1 cellular context compared by ENCODE assay signal in genomic region chr2:179574061-179574519, GRCh38.
TF ChIP-seq lines count a peak whose summit lies in the region.

No MANE protein-coding gene starts in this region.

TF ChIP-seq in HepG2, 621 proteins besides CTCF, POLR2A, EP300 and RAD21 (continued from another document and continues in another):
- TF ChIP-seq ZNF280B (CRISPR knock-in tag; IDR thresholded peaks at IDR 0.05; ENCODE audit: borderline replicate concordance) (no peak), HMG20A (CRISPR knock-in tag; IDR thresholded peaks at IDR 0.05; ENCODE audit: borderline replicate concordance) (peak; percentile 76; the same call in 1 of the 2 replicates), ARID3A (IDR thresholded peaks at IDR 0.05; ENCODE audit: low read depth, low read length) (peak; percentile 87), ZNF678 (CRISPR knock-in tag; IDR thresholded peaks at IDR 0.05) (no peak), IRX3 (CRISPR knock-in tag; IDR thresholded peaks at IDR 0.05; ENCODE audit: borderline replicate concordance, low read depth) (no peak), AFF4 (CRISPR knock-in tag; IDR thresholded peaks at IDR 0.05) (no peak), ATM (IDR thresholded peaks at IDR 0.05; ENCODE audit: borderline replicate concordance) (no peak), HES4 (CRISPR knock-in tag; IDR thresholded peaks at IDR 0.05; ENCODE audit: borderline replicate concordance) (no peak), CAMTA2 (CRISPR knock-in tag; IDR thresholded peaks at IDR 0.05; ENCODE audit: borderline replicate concordance) (no peak), NR3C1 (CRISPR knock-in tag; IDR thresholded peaks at IDR 0.05) (no peak), PITX1 (CRISPR knock-in tag; IDR thresholded peaks at IDR 0.05) (no peak), ZC3H13 (CRISPR knock-in tag; IDR thresholded peaks at IDR 0.05) (no peak), PHF20 (CRISPR knock-in tag; IDR thresholded peaks at IDR 0.05) (no peak), TBL1XR1 (IDR thresholded peaks at IDR 0.05; ENCODE audit: borderline replicate concordance, low read length, partially characterized antibody) (no peak), KDM6A (CRISPR knock-in tag; IDR thresholded peaks at IDR 0.05; ENCODE audit: low read depth) (peak; percentile 43; the same call in 1 of the 2 replicates), ZBTB42 (CRISPR knock-in tag; IDR thresholded peaks at IDR 0.05) (no peak), SIN3B (IDR thresholded peaks at IDR 0.05; ENCODE audit: low read length) (no peak; the same call in 1 of the 2 replicates), GATAD1 (CRISPR knock-in tag; IDR thresholded peaks at IDR 0.05) (no peak), ZNF337 (CRISPR knock-in tag; IDR thresholded peaks at IDR 0.05; ENCODE audit: borderline replicate concordance, low read depth) (no peak), ZNF275 (CRISPR knock-in tag; IDR thresholded peaks at IDR 0.05; ENCODE audit: borderline replicate concordance) (no peak), TOE1 (CRISPR knock-in tag; IDR thresholded peaks at IDR 0.05) (no peak), ZNF652 (CRISPR knock-in tag; IDR thresholded peaks at IDR 0.05; ENCODE audit: borderline replicate concordance, low read depth) (peak; percentile 41; the same call in 1 of the 2 replicates), ZNF180 (CRISPR knock-in tag; IDR thresholded peaks at IDR 0.05; ENCODE audit: borderline replicate concordance, low read depth) (no peak), ZBTB7B (CRISPR knock-in tag; IDR thresholded peaks at IDR 0.05) (0 out of 2 replicates have a peak, but pooled peaks have one; percentile 27), ZNF557 (CRISPR knock-in tag; IDR thresholded peaks at IDR 0.05) (no peak), ZBTB43 (CRISPR knock-in tag; conservative IDR thresholded peaks at IDR 0.05) (no peak), CREM (IDR thresholded peaks at IDR 0.05) (peak; percentile 53; the same call in 1 of the 2 replicates), CREM (CRISPR knock-in tag; IDR thresholded peaks at IDR 0.05) (no peak), GLI4 (CRISPR knock-in tag; IDR thresholded peaks at IDR 0.05; ENCODE audit: borderline replicate concordance) (no peak), HNF4A (CRISPR knock-in tag; IDR thresholded peaks at IDR 0.05) (peak; percentile 89), SNAI1 (CRISPR knock-in tag; IDR thresholded peaks at IDR 0.05; ENCODE audit: borderline replicate concordance) (no peak), SMYD3 (CRISPR knock-in tag; IDR thresholded peaks at IDR 0.05) (no peak)
- TF ChIP-seq, protein P1, sequence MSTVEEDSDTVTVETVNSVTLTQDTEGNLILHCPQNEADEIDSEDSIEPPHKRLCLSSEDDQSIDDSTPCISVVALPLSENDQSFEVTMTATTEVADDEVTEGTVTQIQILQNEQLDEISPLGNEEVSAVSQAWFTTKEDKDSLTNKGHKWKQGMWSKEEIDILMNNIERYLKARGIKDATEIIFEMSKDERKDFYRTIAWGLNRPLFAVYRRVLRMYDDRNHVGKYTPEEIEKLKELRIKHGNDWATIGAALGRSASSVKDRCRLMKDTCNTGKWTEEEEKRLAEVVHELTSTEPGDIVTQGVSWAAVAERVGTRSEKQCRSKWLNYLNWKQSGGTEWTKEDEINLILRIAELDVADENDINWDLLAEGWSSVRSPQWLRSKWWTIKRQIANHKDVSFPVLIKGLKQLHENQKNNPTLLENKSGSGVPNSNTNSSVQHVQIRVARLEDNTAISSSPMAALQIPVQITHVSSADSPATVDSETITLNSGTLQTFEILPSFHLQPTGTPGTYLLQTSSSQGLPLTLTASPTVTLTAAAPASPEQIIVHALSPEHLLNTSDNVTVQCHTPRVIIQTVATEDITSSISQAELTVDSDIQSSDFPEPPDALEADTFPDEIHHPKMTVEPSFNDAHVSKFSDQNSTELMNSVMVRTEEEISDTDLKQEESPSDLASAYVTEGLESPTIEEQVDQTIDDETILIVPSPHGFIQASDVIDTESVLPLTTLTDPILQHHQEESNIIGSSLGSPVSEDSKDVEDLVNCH (CRISPR knock-in tag; IDR thresholded peaks at IDR 0.05), result no peak
- TF ChIP-seq, protein P2, sequence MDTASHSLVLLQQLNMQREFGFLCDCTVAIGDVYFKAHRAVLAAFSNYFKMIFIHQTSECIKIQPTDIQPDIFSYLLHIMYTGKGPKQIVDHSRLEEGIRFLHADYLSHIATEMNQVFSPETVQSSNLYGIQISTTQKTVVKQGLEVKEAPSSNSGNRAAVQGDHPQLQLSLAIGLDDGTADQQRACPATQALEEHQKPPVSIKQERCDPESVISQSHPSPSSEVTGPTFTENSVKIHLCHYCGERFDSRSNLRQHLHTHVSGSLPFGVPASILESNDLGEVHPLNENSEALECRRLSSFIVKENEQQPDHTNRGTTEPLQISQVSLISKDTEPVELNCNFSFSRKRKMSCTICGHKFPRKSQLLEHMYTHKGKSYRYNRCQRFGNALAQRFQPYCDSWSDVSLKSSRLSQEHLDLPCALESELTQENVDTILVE (CRISPR knock-in tag; IDR thresholded peaks at IDR 0.05), result peak; percentile 49; the same call in 1 of the 2 replicates
- TF ChIP-seq, protein P3, sequence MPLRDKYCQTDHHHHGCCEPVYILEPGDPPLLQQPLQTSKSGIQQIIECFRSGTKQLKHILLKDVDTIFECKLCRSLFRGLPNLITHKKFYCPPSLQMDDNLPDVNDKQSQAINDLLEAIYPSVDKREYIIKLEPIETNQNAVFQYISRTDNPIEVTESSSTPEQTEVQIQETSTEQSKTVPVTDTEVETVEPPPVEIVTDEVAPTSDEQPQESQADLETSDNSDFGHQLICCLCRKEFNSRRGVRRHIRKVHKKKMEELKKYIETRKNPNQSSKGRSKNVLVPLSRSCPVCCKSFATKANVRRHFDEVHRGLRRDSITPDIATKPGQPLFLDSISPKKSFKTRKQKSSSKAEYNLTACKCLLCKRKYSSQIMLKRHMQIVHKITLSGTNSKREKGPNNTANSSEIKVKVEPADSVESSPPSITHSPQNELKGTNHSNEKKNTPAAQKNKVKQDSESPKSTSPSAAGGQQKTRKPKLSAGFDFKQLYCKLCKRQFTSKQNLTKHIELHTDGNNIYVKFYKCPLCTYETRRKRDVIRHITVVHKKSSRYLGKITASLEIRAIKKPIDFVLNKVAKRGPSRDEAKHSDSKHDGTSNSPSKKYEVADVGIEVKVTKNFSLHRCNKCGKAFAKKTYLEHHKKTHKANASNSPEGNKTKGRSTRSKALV (CRISPR knock-in tag; IDR thresholded peaks at IDR 0.05), result 0 out of 2 replicates have a peak, but pooled peaks have one; percentile 32
- TF ChIP-seq, protein P4, sequence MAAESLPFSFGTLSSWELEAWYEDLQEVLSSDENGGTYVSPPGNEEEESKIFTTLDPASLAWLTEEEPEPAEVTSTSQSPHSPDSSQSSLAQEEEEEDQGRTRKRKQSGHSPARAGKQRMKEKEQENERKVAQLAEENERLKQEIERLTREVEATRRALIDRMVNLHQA (CRISPR knock-in tag; IDR thresholded peaks at IDR 0.05), result no peak
- TF ChIP-seq, protein P5, sequence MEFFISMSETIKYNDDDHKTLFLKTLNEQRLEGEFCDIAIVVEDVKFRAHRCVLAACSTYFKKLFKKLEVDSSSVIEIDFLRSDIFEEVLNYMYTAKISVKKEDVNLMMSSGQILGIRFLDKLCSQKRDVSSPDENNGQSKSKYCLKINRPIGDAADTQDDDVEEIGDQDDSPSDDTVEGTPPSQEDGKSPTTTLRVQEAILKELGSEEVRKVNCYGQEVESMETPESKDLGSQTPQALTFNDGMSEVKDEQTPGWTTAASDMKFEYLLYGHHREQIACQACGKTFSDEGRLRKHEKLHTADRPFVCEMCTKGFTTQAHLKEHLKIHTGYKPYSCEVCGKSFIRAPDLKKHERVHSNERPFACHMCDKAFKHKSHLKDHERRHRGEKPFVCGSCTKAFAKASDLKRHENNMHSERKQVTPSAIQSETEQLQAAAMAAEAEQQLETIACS (CRISPR knock-in tag; IDR thresholded peaks at IDR 0.05), result no peak
- TF ChIP-seq, protein P6, sequence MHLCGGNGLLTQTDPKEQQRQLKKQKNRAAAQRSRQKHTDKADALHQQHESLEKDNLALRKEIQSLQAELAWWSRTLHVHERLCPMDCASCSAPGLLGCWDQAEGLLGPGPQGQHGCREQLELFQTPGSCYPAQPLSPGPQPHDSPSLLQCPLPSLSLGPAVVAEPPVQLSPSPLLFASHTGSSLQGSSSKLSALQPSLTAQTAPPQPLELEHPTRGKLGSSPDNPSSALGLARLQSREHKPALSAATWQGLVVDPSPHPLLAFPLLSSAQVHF (CRISPR knock-in tag; IDR thresholded peaks at IDR 0.05), result no peak
- TF ChIP-seq, protein P7, sequence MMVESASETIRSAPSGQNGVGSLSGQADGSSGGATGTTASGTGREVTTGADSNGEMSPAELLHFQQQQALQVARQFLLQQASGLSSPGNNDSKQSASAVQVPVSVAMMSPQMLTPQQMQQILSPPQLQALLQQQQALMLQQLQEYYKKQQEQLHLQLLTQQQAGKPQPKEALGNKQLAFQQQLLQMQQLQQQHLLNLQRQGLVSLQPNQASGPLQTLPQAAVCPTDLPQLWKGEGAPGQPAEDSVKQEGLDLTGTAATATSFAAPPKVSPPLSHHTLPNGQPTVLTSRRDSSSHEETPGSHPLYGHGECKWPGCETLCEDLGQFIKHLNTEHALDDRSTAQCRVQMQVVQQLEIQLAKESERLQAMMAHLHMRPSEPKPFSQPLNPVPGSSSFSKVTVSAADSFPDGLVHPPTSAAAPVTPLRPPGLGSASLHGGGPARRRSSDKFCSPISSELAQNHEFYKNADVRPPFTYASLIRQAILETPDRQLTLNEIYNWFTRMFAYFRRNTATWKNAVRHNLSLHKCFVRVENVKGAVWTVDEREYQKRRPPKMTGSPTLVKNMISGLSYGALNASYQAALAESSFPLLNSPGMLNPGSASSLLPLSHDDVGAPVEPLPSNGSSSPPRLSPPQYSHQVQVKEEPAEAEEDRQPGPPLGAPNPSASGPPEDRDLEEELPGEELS (CRISPR knock-in tag; IDR thresholded peaks at IDR 0.05), result peak; percentile 78
